In the genomic region with DNA sequence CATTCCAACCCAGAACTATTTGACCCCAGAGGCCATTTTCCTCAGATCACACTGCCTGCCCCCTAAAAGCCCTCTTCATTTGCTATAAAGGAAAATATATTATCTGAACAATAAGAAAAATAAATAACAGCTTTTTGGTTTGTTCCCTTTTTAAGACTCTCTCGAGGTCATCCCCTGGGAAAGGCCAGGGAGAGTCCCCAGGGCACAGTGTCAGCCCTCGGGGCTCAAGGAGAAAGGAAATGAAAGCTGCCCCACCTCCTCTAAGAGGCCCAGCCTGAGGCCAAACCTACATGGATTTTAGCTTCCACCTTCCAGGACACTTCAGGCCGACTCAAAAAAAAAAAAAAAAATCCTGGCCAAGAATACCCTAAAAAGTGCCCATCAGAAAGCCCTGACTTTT, we compare ENCODE assay signal across 29 cellular contexts.
A peak's percentile ranks its signal among the peaks of the same experiment; 100 is the strongest.
DNase-seq lines count a peak whose midpoint lies in the region; ATAC-seq and FAIRE-seq lines count a peak whose summit lies in the region.
"Had no signal": no experiment of that assay in that cellular context is flagged by ENCODE, and none has a peak within 500 bp of the region (broad histone marks: within the 10 kb centered on the region; RNA-seq: fewer than 3 reads in every experiment).

No MANE protein-coding gene starts in this region.

- ATAC-seq in stimulated activated naive B cell treated with anti-CD40 and anti-IgM and Interleukin-4, amounts not matched to agents 10 μg/mL and 1 μg/mL and 100 μg/mL, for 72 hours (replicated peaks) = peak; percentile 48 to 56
- no peak for ATAC-seq in HG03108 (IDR thresholded peaks at IDR 0.05; ENCODE audit: unreplicated experiment)
- ATAC-seq: gastroesophageal sphincter, pancreas had no signal

- no peak overlapping the region for H3K4me3 Mint-ChIP-seq in activated naive CD4-positive, alpha-beta T cell treated with anti-CD3 and anti-CD28 coated beads, Interleukin-2, amount 50 U/mL, for 24 hours
- no peak overlapping the region for H3K4me3 Mint-ChIP-seq in activated naive CD4-positive, alpha-beta T cell treated with anti-CD3 and anti-CD28 coated beads, Interleukin-2, amount 10 ng/mL, durations not matched to agents 7 days and 5 days
- no peak overlapping the region for H3K4me3 Mint-ChIP-seq in activated naive CD8-positive, alpha-beta T cell treated with anti-CD3 and anti-CD28 coated beads for 36 hours
- H3K4me3 Mint-ChIP-seq in stimulated activated naive B cell treated with anti-CD40 and anti-IgM and Interleukin-4, amounts not matched to agents 10 μg/mL and 1 μg/mL and 100 μg/mL, for 72 hours = peak overlapping the region in 1 of 2 donors; percentile 50
- H3K4me3 Mint-ChIP-seq: nephron progenitor cell had no signal

- FAIRE-seq in GM19239 (lab: Jason Lieb, UNC) = peak; percentile 63
- FAIRE-seq: endometrium, H1, pancreas had no signal

- H3K36me3 Mint-ChIP-seq in activated naive CD4-positive, alpha-beta T cell treated with anti-CD3 and anti-CD28 coated beads, Interleukin-2, amount 50 U/mL, for 24 hours = peaks cover 7% of the 10 kb centered on the region
- H3K36me3 Mint-ChIP-seq in activated naive CD4-positive, alpha-beta T cell treated with anti-CD3 and anti-CD28 coated beads, Interleukin-2, amount 10 ng/mL, durations not matched to agents 7 days and 5 days = peaks cover 59% of the 10 kb centered on the region
- H3K36me3 Mint-ChIP-seq in activated naive CD8-positive, alpha-beta T cell treated with anti-CD3 and anti-CD28 coated beads for 36 hours = peaks cover 49% of the 10 kb centered on the region
- peaks cover 3 to 11% of the 10 kb centered on the region in 2 donors for H3K36me3 Mint-ChIP-seq in stimulated activated naive B cell treated with anti-CD40 and anti-IgM and Interleukin-4, amounts not matched to agents 10 μg/mL and 1 μg/mL and 100 μg/mL, for 72 hours

- H3K4me1 Mint-ChIP-seq in activated naive CD4-positive, alpha-beta T cell treated with anti-CD3 and anti-CD28 coated beads, Interleukin-2, amount 50 U/mL, for 24 hours = peaks cover 75% of the 10 kb centered on the region
- peaks cover 65% of the 10 kb centered on the region for H3K4me1 Mint-ChIP-seq in activated naive CD4-positive, alpha-beta T cell treated with anti-CD3 and anti-CD28 coated beads, Interleukin-2, amount 10 ng/mL, durations not matched to agents 7 days and 5 days
- peaks cover 58% of the 10 kb centered on the region for H3K4me1 Mint-ChIP-seq in activated naive CD8-positive, alpha-beta T cell treated with anti-CD3 and anti-CD28 coated beads for 36 hours
- peaks cover 15 to 39% of the 10 kb centered on the region in 2 donors for H3K4me1 Mint-ChIP-seq in stimulated activated naive B cell treated with anti-CD40 and anti-IgM and Interleukin-4, amounts not matched to agents 10 μg/mL and 1 μg/mL and 100 μg/mL, for 72 hours
- H3K4me1 Mint-ChIP-seq: nephron progenitor cell had no signal

- CTCF ChIA-PET in activated naive CD4-positive, alpha-beta T cell treated with anti-CD3 and anti-CD28 coated beads, Interleukin-2, amount 10 ng/mL, durations not matched to agents 7 days and 5 days (lab: Charles Lee) = no interaction called here

- peak overlapping the region; percentile 68 for H3K27ac Mint-ChIP-seq in activated naive CD4-positive, alpha-beta T cell treated with anti-CD3 and anti-CD28 coated beads, Interleukin-2, amount 50 U/mL, for 24 hours
- H3K27ac Mint-ChIP-seq in activated naive CD4-positive, alpha-beta T cell treated with anti-CD3 and anti-CD28 coated beads, Interleukin-2, amount 10 ng/mL, durations not matched to agents 7 days and 5 days = no peak overlapping the region
- peak overlapping the region; percentile 79 for H3K27ac Mint-ChIP-seq in activated naive CD8-positive, alpha-beta T cell treated with anti-CD3 and anti-CD28 coated beads for 36 hours
- H3K27ac Mint-ChIP-seq in stimulated activated naive B cell treated with anti-CD40 and anti-IgM and Interleukin-4, amounts not matched to agents 10 μg/mL and 1 μg/mL and 100 μg/mL, for 72 hours = peak overlapping the region; percentile 81
- H3K27ac Mint-ChIP-seq: nephron progenitor cell had no signal

- no peaks in the 10 kb centered on the region for H3K9me3 Mint-ChIP-seq in activated naive CD4-positive, alpha-beta T cell treated with anti-CD3 and anti-CD28 coated beads, Interleukin-2, amount 50 U/mL, for 24 hours
- H3K9me3 Mint-ChIP-seq in activated naive CD4-positive, alpha-beta T cell treated with anti-CD3 and anti-CD28 coated beads, Interleukin-2, amount 10 ng/mL, durations not matched to agents 7 days and 5 days = peaks cover 14% of the 10 kb centered on the region
- H3K9me3 Mint-ChIP-seq in activated naive CD8-positive, alpha-beta T cell treated with anti-CD3 and anti-CD28 coated beads for 36 hours = peaks cover 7% of the 10 kb centered on the region
- H3K9me3 Mint-ChIP-seq in stimulated activated naive B cell treated with anti-CD40 and anti-IgM and Interleukin-4, amounts not matched to agents 10 μg/mL and 1 μg/mL and 100 μg/mL, for 72 hours = no peaks in the 10 kb centered on the region

- DNase-seq in activated naive CD4-positive, alpha-beta T cell treated with anti-CD3 and anti-CD28 coated beads, Interleukin-2, amount 10 ng/mL, durations not matched to agents 7 days and 5 days = no peak
- DNase-seq in GM19239 (ENCODE audit: insufficient read length, low spot score) = no peak
- no peak for DNase-seq in activated naive CD8-positive, alpha-beta T cell treated with anti-CD3 and anti-CD28 coated beads for 36 hours
- DNase-seq in stimulated activated naive B cell treated with anti-CD40 and anti-IgM and Interleukin-4, amounts not matched to agents 10 μg/mL and 1 μg/mL and 100 μg/mL, for 72 hours = peak; percentile 24
- no peak for DNase-seq in mesenteric fat pad (ENCODE audit: low spot score)
- no peak for DNase-seq in T1000 (lab: John Stamatoyannopoulos, UW)
- DNase-seq: ACHN; activated CD4-positive, alpha-beta T cell treated with anti-CD3 and anti-CD28 coated beads, Interleukin-2, amount 50 U/mL, for 1 hour; activated CD8-positive, alpha-beta memory T cell treated with anti-CD3 and anti-CD28 coated beads, Interleukin-2, amount 50 U/mL, for 48 hours; activated gamma-delta T cell treated with Interleukin-2 at 50 U/mL for 16 hours; aorta; C1 segment of cervical spinal cord; cortex of kidney; DMS 273 treated with DMSO at 0.1 percent for 48 hours; hippocampal formation; left ventricle myocardium inferior; NCI-H1694 treated with DMSO at 0.1 percent for 48 hours; NCI-H2171 treated with DMSO at 0.1 percent for 48 hours; NCI-H524 treated with DMSO at 0.1 percent for 48 hours; nephron progenitor cell; pancreas; SJCRH30; T-helper 1 cell; thyroid gland had no signal

- no peaks in the 10 kb centered on the region for H3K27me3 Mint-ChIP-seq in activated naive CD4-positive, alpha-beta T cell treated with anti-CD3 and anti-CD28 coated beads, Interleukin-2, amount 50 U/mL, for 24 hours
- H3K27me3 Mint-ChIP-seq in activated naive CD4-positive, alpha-beta T cell treated with anti-CD3 and anti-CD28 coated beads, Interleukin-2, amount 10 ng/mL, durations not matched to agents 7 days and 5 days = no peaks in the 10 kb centered on the region
- H3K27me3 Mint-ChIP-seq in activated naive CD8-positive, alpha-beta T cell treated with anti-CD3 and anti-CD28 coated beads for 36 hours = no peaks in the 10 kb centered on the region
- no peaks in the 10 kb centered on the region for H3K27me3 Mint-ChIP-seq in stimulated activated naive B cell treated with anti-CD40 and anti-IgM and Interleukin-4, amounts not matched to agents 10 μg/mL and 1 μg/mL and 100 μg/mL, for 72 hours
